Comparison of ENCODE assay signal across 9 cellular contexts in the genomic region with DNA sequence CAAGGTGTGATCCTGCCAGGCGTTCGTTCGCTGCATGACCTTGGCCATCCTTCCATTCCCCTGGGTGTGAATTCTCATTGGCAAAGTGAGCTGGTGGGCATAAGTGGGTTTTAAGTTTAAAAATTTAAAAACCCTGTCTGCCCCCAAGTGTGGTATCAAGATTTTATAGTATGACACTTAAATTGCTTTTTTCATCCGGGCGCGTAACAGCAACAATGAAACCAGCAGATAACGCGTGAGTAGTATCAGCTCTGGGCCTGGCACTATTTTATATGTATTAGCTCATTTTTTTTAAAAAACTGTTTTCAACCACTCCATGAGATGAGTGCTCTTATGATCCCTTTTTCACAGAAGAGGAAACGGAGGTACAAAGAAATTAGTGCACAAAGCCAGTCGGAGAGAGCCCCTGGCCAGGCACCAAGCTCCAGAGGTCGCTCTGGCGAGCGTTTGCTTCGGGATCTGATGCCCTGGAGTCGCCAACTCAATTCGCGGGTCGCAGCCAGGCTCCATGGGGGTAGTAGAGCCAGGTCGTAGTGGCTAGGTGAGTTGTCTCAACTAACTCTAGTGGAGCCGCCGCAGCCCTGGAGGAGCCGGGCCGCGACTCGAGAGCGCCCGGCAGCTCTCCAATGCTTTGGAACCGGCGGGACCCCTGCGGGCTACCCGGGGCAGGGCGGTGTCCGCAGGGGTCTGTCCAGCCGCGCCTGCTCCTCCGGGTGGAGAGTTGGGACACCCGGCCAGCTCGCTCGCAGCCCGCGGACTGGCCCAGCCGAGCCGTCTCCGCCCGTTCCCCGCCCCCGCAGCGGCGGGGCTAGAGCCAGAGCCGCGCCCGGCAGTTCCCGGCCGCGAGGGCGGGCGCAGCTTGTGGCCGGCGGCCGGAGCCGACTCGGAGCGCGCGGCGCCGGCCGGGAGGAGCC. TPM values are rescaled to one million over a fixed set of nuclear protein-coding genes. Genes with fewer than 3 reads are reported as not detected.
DNase-seq lines count a peak whose midpoint lies in the region; ATAC-seq, FAIRE-seq and TF ChIP-seq lines count a peak whose summit lies in the region.
"Had no signal": no experiment of that assay in that cellular context is flagged by ENCODE, and none has a peak within 500 bp of the region (broad histone marks: within the 10 kb centered on the region; RNA-seq: fewer than 3 reads in every experiment).

A gene with protein sequence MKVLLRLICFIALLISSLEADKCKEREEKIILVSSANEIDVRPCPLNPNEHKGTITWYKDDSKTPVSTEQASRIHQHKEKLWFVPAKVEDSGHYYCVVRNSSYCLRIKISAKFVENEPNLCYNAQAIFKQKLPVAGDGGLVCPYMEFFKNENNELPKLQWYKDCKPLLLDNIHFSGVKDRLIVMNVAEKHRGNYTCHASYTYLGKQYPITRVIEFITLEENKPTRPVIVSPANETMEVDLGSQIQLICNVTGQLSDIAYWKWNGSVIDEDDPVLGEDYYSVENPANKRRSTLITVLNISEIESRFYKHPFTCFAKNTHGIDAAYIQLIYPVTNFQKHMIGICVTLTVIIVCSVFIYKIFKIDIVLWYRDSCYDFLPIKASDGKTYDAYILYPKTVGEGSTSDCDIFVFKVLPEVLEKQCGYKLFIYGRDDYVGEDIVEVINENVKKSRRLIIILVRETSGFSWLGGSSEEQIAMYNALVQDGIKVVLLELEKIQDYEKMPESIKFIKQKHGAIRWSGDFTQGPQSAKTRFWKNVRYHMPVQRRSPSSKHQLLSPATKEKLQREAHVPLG (plus strand): TSS at position 832 of the 914 bp plus-strand sequence. CDS start 14,979 bp downstream, outside the sequence.

- no peak for FAIRE-seq in GM19239 (lab: Jason Lieb, UNC)
- FAIRE-seq: colon had no signal

- H3K9me3 ChIP-seq in fibroblast of lung (ENCODE audit: control insufficient read depth, insufficient read depth, low read depth, low read length), result peaks cover 11% of the 10 kb centered on the region
- H3K9me3 ChIP-seq in mucosa of stomach (ENCODE audit: control insufficient read depth, low read length), result no peaks in the 10 kb centered on the region
- peaks cover 3% of the 10 kb centered on the region for H3K9me3 ChIP-seq in aorta (ENCODE audit: control insufficient read depth, low read length)

- H3K4me3 ChIP-seq in fibroblast of lung (replicated peaks in 1 of 4; ENCODE audit: control extremely low read depth in 1 of 4, insufficient read depth in 1 of 4, low read depth in 3 of 4, low read length in 4 of 4) (peak within 1 kb of the TSS; percentile 69 to 99 (median 92)), mucosa of stomach (ENCODE audit: low read length) (peak within 1 kb of the TSS; percentile 28), aorta (ENCODE audit: low read length in 2 of 2) (peak within 1 kb of the TSS; percentile 40 to 72)

- peaks cover 38% of the 10 kb centered on the region for H3K79me2 ChIP-seq in fibroblast of lung (ENCODE audit: control insufficient read depth, insufficient read depth, low read length)

- H2AFZ ChIP-seq in fibroblast of lung (ENCODE audit: low read length), result peak within 1 kb of the TSS; percentile 57

- peak; percentile 20 to 28 for ATAC-seq in activated CD4-positive, CD25-positive, alpha-beta regulatory T cell treated with anti-CD3 and anti-CD28 coated beads, Interleukin-2, amount 50 U/mL, for 24 hours
- ATAC-seq in aorta (ENCODE audit: low FRiP score), result peak; percentile 93
- ATAC-seq in stimulated activated memory B cell treated with anti-CD40 and anti-IgM and Interleukin-4, amounts not matched to agents 10 μg/mL and 1 μg/mL and 100 μg/mL, for 72 hours, result no peak

- DNase-seq in 8988T (peak; percentile 91), GM19239 (ENCODE audit: insufficient read length, low spot score) (peak; percentile 37), fibroblast of lung (ENCODE audit: low read depth in 2 of 2) (peak; percentile 81 to 83), aorta (peak; percentile 92 to 95), RPMI8226 (no peak)

- H3K27me3 ChIP-seq in fibroblast of lung (ENCODE audit: control insufficient read depth, insufficient read depth, low read length), result no peaks in the 10 kb centered on the region
- peaks cover 8% of the 10 kb centered on the region for H3K27me3 ChIP-seq in mucosa of stomach (ENCODE audit: control insufficient read depth, insufficient read depth, low read length)
- no peaks in the 10 kb centered on the region for H3K27me3 ChIP-seq in aorta (ENCODE audit: control insufficient read depth in 1 of 2, insufficient read depth in 2 of 2, low read length in 1 of 2)

- H3K4me1 ChIP-seq in fibroblast of lung (ENCODE audit: control insufficient read depth, extremely low read depth, insufficient read depth, low read length) (peaks cover 11% of the 10 kb centered on the region), mucosa of stomach (ENCODE audit: control insufficient read depth, insufficient read depth, low read length) (no peaks in the 10 kb centered on the region), aorta (ENCODE audit: control insufficient read depth in 1 of 2, insufficient read depth in 2 of 2, low read length in 2 of 2) (no peaks in the 10 kb centered on the region)

- no peak within 1 kb of the TSS for H3K27ac Mint-ChIP-seq in stimulated activated memory B cell treated with anti-CD40 and anti-IgM and Interleukin-4, amounts not matched to agents 10 μg/mL and 1 μg/mL and 100 μg/mL, for 72 hours

- H3K36me3 ChIP-seq in fibroblast of lung (ENCODE audit: control insufficient read depth, insufficient read depth, low read length) (peaks cover 14% of the 10 kb centered on the region), mucosa of stomach (ENCODE audit: control insufficient read depth, insufficient read depth, low read length) (no peaks in the 10 kb centered on the region), aorta (ENCODE audit: control insufficient read depth in 1 of 2, insufficient read depth in 2 of 2, low read length in 1 of 2) (no peaks in the 10 kb centered on the region)

- H3K36me3 Mint-ChIP-seq in stimulated activated memory B cell treated with anti-CD40 and anti-IgM and Interleukin-4, amounts not matched to agents 10 μg/mL and 1 μg/mL and 100 μg/mL, for 72 hours, result no peaks in the 10 kb centered on the region

- H3K9ac ChIP-seq in fibroblast of lung (ENCODE audit: insufficient read depth, low read length), result peak within 1 kb of the TSS; percentile 94
- peak within 1 kb of the TSS; percentile 82 for H3K9ac ChIP-seq in mucosa of stomach (ENCODE audit: low read length)

- peak within 1 kb of the TSS; percentile 97 for H3K27ac ChIP-seq in fibroblast of lung (ENCODE audit: insufficient read depth, low read length)
- H3K27ac ChIP-seq in aorta (ENCODE audit: low read depth in 1 of 2, low read length in 2 of 2), result peak within 1 kb of the TSS; percentile 58 to 82

- no peak for TF ChIP-seq CTCF in fibroblast of lung (conservative IDR thresholded peaks at IDR 0.05 in 1 of 2, IDR thresholded peaks at IDR 0.05 in 1 of 2; ENCODE audit: low read depth in 1 of 2, low read length in 2 of 2)

- intact Hi-C loops in aorta (cut with DNase I), result loop anchor here in 1 of 2 donors (5.0 kb wide), 2 partner anchors 70 to 110 kb away; no protein-coding TSS in a partner anchor

- peaks cover 45% of the 10 kb centered on the region for H3K27me3 Mint-ChIP-seq in stimulated activated memory B cell treated with anti-CD40 and anti-IgM and Interleukin-4, amounts not matched to agents 10 μg/mL and 1 μg/mL and 100 μg/mL, for 72 hours

- WGBS in aorta, 2 donors, result 8 to 14% methylated on average over 36 to 68 of the region's 68 CpGs

- H3K4me2 ChIP-seq in fibroblast of lung (ENCODE audit: extremely low read depth, insufficient read depth, low read length), result peak within 1 kb of the TSS; percentile 96

- no peaks in the 10 kb centered on the region for H4K20me1 ChIP-seq in fibroblast of lung (ENCODE audit: control insufficient read depth, extremely low read depth, insufficient read depth, low read length)

- peaks cover 18% of the 10 kb centered on the region for H3K9me3 Mint-ChIP-seq in stimulated activated memory B cell treated with anti-CD40 and anti-IgM and Interleukin-4, amounts not matched to agents 10 μg/mL and 1 μg/mL and 100 μg/mL, for 72 hours

- no peaks in the 10 kb centered on the region for H3K4me1 Mint-ChIP-seq in stimulated activated memory B cell treated with anti-CD40 and anti-IgM and Interleukin-4, amounts not matched to agents 10 μg/mL and 1 μg/mL and 100 μg/mL, for 72 hours

- no peak within 1 kb of the TSS for H3K4me3 Mint-ChIP-seq in stimulated activated memory B cell treated with anti-CD40 and anti-IgM and Interleukin-4, amounts not matched to agents 10 μg/mL and 1 μg/mL and 100 μg/mL, for 72 hours

RNA-seq across cellular contexts. Expression of the gene that starts here (rescaled TPM):
- total RNA-seq in fibroblast of lung (110 and 173 TPM in 2 replicates), aorta (100 to 1,000 TPM; 135 to 155 TPM)
- polyA plus RNA-seq in fibroblast of lung (167 and 232 TPM in 2 replicates), aorta (10 to 100 TPM; 47.0 to 49.6 TPM)
- 85.0 and 121 TPM in 2 replicates for polyA plus RNA-seq in fibroblast of lung (2012)
- polyA minus RNA-seq in fibroblast of lung (ENCODE audit: low replicate concordance), result 62.3 and 67.8 TPM in 2 replicates

Comparison
In these comparisons a context has a peak if more than half of its experiments do, and no peak if none do; other contexts are left out.
1. H3K4me3 ChIP-seq: peak in every context shown above with its lines; median percentile 92 in fibroblast of lung; 56 in aorta; 28 in mucosa of stomach.